Comparison of ENCODE assay signal across 11 cellular contexts in genomic region chr19:750640-751423, GRCh38. TPM values are rescaled to one million over a fixed set of nuclear protein-coding genes. Genes with fewer than 3 reads are reported as not detected.
A peak's percentile ranks its signal among the peaks of the same experiment; 100 is the strongest.
DNase-seq lines count a peak whose midpoint lies in the region; ATAC-seq and TF ChIP-seq lines count a peak whose summit lies in the region.
"Had no signal": no experiment of that assay in that cellular context is flagged by ENCODE, and none has a peak within 500 bp of the region (broad histone marks: within the 10 kb centered on the region; RNA-seq: fewer than 3 reads in every experiment).

Gene MISP (plus strand): TSS chr19:751112. CDS start chr19:756947, 5,835 bp downstream.

- TF ChIP-seq CTCF in MCF 10A (IDR thresholded peaks at IDR 0.05; ENCODE audit: unreplicated experiment), result no peak
- TF ChIP-seq CTCF in esophagus muscularis mucosa (IDR thresholded peaks at IDR 0.05), result no peak

- H3K9me3 Mint-ChIP-seq in MCF 10A (ENCODE audit: unreplicated experiment), result no peaks in the 10 kb centered on the region
- H3K9me3 Mint-ChIP-seq in activated CD8-positive, alpha-beta memory T cell treated with anti-CD3 and anti-CD28 coated beads, Interleukin-2, amount 10 ng/mL, durations not matched to agents 7 days and 5 days (ENCODE audit: low read depth), result peaks cover 3% of the 10 kb centered on the region

- peaks cover 0 to 46% (median 0%) of the 10 kb centered on the region in 4 donors for H3K27me3 ChIP-seq in esophagus muscularis mucosa

- 78% methylated on average over 9 of the region's 31 CpGs for WGBS in esophagus muscularis mucosa

- CTCF ChIA-PET in MCF 10A (lab: Yijun Ruan, JAX), result no interaction called here
- CTCF ChIA-PET in activated CD8-positive, alpha-beta memory T cell treated with anti-CD3 and anti-CD28 coated beads, Interleukin-2, amount 10 ng/mL, durations not matched to agents 7 days and 5 days (lab: Charles Lee), result no interaction called here

- DNase-seq in DMS53 (lab: John Stamatoyannopoulos, UW), result peak; percentile 94
- peak; percentile 91 for DNase-seq in NCI-H2171 (lab: John Stamatoyannopoulos, UW)
- peak; percentile 73 for DNase-seq in MCF 10A (ENCODE audit: unreplicated experiment)
- peak; percentile 32 for DNase-seq in myocyte (ENCODE audit: low read depth)
- DNase-seq in KG1 (lab: John Stamatoyannopoulos, UW), result no peak
- DNase-seq in activated CD8-positive, alpha-beta memory T cell treated with anti-CD3 and anti-CD28 coated beads, Interleukin-2, amount 10 ng/mL, durations not matched to agents 7 days and 5 days, result no peak
- DNase-seq in esophagus muscularis mucosa (ENCODE audit: extremely low spot score), result no peak
- DNase-seq: activated CD8-positive, alpha-beta memory T cell treated with anti-CD3 and anti-CD28 coated beads, Interleukin-2, amount 50 U/mL, for 4 hours; C1 segment of cervical spinal cord; hypothalamus had no signal

- H3K4me1 ChIP-seq in esophagus muscularis mucosa, result peaks cover 0 to 7% (median 4%) of the 10 kb centered on the region in 4 donors

- H3K36me3 Mint-ChIP-seq in MCF 10A (ENCODE audit: insufficient read depth, unreplicated experiment), result peaks cover 14% of the 10 kb centered on the region
- H3K36me3 Mint-ChIP-seq in activated CD8-positive, alpha-beta memory T cell treated with anti-CD3 and anti-CD28 coated beads, Interleukin-2, amount 10 ng/mL, durations not matched to agents 7 days and 5 days, result no peaks in the 10 kb centered on the region

- no peak for TF ChIP-seq POLR2A in esophagus muscularis mucosa (IDR thresholded peaks at IDR 0.05; ENCODE audit: low read depth)

- POLR2A ChIA-PET in MCF 10A (lab: Yijun Ruan, JAX), result interaction anchor here (0.5 to 1.7 kb wide), 9 partner anchors 10 to 175 kb away, joined by 3 to 18 read pairs (median 4); partner anchors contain the start of genes FSTL3 and RNF126

- no TSS peak for BruUV-seq in MCF 10A (replicated peaks; lab: Mats Ljungman, UMichigan)

- no peak for ATAC-seq in activated CD8-positive, alpha-beta memory T cell treated with anti-CD3 and anti-CD28 coated beads, Interleukin-2, amount 10 ng/mL, durations not matched to agents 7 days and 5 days
- ATAC-seq in GM19035 (IDR thresholded peaks at IDR 0.05; ENCODE audit: unreplicated experiment), result no peak

- H3K27me3 Mint-ChIP-seq in MCF 10A (ENCODE audit: insufficient read depth, unreplicated experiment), result no peaks in the 10 kb centered on the region
- no peaks in the 10 kb centered on the region for H3K27me3 Mint-ChIP-seq in activated CD8-positive, alpha-beta memory T cell treated with anti-CD3 and anti-CD28 coated beads, Interleukin-2, amount 10 ng/mL, durations not matched to agents 7 days and 5 days

- peaks cover 0 to 16% (median 13%) of the 10 kb centered on the region in 4 donors for H3K9me3 ChIP-seq in esophagus muscularis mucosa

- peak within 1 kb of the TSS in 1 of 4 donors; percentile 40 for H3K27ac ChIP-seq in esophagus muscularis mucosa (replicated peaks in 1 of 4)

- intact Hi-C loops in MCF 10A (cut with micrococcal nuclease) (loop anchor here (5.0 kb wide), 1 partner anchor 74 kb away; the partner anchor contains the start of gene FSTL3), esophagus muscularis mucosa (cut with DNase I) (no loop called here)

- no peak within 1 kb of the TSS for H3K27ac Mint-ChIP-seq in MCF 10A (ENCODE audit: low read depth, unreplicated experiment)
- no peak within 1 kb of the TSS for H3K27ac Mint-ChIP-seq in activated CD8-positive, alpha-beta memory T cell treated with anti-CD3 and anti-CD28 coated beads, Interleukin-2, amount 10 ng/mL, durations not matched to agents 7 days and 5 days

- no peak within 1 kb of the TSS for H3K4me3 ChIP-seq in esophagus muscularis mucosa

- peaks cover 7 to 22% (median 22%) of the 10 kb centered on the region in 4 donors for H3K36me3 ChIP-seq in esophagus muscularis mucosa

- TF ChIP-seq EP300 in esophagus muscularis mucosa (IDR thresholded peaks at IDR 0.05), result no peak

- peak within 1 kb of the TSS; percentile 70 for H3K4me3 Mint-ChIP-seq in MCF 10A (ENCODE audit: unreplicated experiment)
- no peak within 1 kb of the TSS for H3K4me3 Mint-ChIP-seq in activated CD8-positive, alpha-beta memory T cell treated with anti-CD3 and anti-CD28 coated beads, Interleukin-2, amount 10 ng/mL, durations not matched to agents 7 days and 5 days

- H3K4me1 Mint-ChIP-seq in MCF 10A (ENCODE audit: insufficient read depth, unreplicated experiment), result peaks cover 12% of the 10 kb centered on the region
- H3K4me1 Mint-ChIP-seq in activated CD8-positive, alpha-beta memory T cell treated with anti-CD3 and anti-CD28 coated beads, Interleukin-2, amount 10 ng/mL, durations not matched to agents 7 days and 5 days, result no peaks in the 10 kb centered on the region

RNA-seq across cellular contexts. Expression of gene MISP, which starts in this region (rescaled TPM):
- total RNA-seq in MCF 10A (2022), result 33.7 and 35.0 TPM in 2 replicates
- total RNA-seq in myocyte, result 2.3 and 2.9 TPM in 2 replicates
- 3.3 TPM for polyA plus RNA-seq in myocyte (2012)
- total RNA-seq in activated CD8-positive, alpha-beta memory T cell treated with anti-CD3 and anti-CD28 coated beads, Interleukin-2, amount 10 ng/mL, durations not matched to agents 7 days and 5 days, result not detected
- 1 to 10 TPM in 1 of 4 donors, not detected in 3; 2.0 TPM for total RNA-seq in esophagus muscularis mucosa

Comparison
In these comparisons a context has a peak if more than half of its experiments do, and no peak if none do; other contexts are left out.
1. DNase-seq: peak in DMS53 (single experiment), NCI-H2171 (single experiment), MCF 10A (single experiment) and myocyte (single experiment); none in KG1 (single experiment), activated CD8-positive, alpha-beta memory T cell treated with anti-CD3 and anti-CD28 coated beads, Interleukin-2, amount 10 ng/mL, durations not matched to agents 7 days and 5 days (single experiment) and esophagus muscularis mucosa (single experiment).